8 cellular contexts compared by ENCODE assay signal in the genomic region with DNA sequence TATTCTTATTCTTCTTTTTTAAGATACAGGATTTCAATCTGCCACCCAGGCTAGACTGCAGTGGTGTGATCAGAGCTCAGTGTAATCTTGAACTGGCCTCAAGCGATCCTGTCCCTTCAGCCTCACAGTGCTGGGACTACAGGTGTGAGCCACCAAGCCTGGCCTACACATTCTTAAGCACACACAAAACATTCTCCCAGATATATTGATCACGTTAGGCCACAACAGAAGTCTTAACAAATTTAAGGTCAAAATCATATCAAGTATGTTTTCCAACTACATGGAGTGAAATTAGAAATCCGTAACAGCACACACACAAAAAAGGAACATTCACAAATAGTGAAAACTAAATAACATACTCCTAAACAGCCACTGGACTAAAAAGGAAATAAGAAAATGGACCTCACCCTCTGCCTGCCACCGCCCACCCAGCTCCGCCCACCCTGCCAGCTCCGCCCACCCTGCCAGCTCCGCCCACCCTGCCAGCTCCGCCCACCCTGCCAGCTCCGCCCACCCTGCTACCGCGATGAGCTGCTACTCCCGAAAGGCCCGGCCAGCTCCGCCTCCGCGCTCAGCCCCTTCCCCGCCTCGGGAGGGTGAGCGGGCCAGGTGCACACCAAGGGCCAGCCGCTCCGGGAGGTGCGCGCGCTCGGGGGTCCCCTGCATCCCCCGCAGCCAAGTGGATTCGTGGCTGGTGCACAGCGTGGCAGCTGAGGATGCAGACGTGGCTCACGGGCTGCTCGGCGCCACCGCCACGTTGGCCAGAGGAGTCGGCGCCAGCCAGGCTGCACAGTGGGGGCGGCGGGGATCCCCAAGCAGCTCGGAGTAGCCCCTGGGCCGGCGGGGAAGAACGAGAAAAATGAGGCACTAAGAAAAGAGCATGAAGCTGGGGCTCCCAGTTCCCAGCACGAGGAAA. TPM values are rescaled to one million over a fixed set of nuclear protein-coding genes. Genes with fewer than 3 reads are reported as not detected.
A peak's percentile ranks its signal among the peaks of the same experiment; 100 is the strongest.
DNase-seq lines count a peak whose midpoint lies in the region; ATAC-seq and TF ChIP-seq lines count a peak whose summit lies in the region.

No MANE protein-coding gene starts in this region.

- H3K4me3 Mint-ChIP-seq in WTC11 (peak overlapping the region; percentile 82), immature natural killer cell (peak overlapping the region; percentile 69 to 87 (median 83))

- peak overlapping the region; percentile 93 for H2AFZ ChIP-seq in mammary epithelial cell (ENCODE audit: low read depth, low read length)

- H3K9me3 ChIP-seq in mammary epithelial cell (replicated peaks; ENCODE audit: insufficient read depth, low read length): no peaks in the 10 kb centered on the region

- dilution Hi-C loops in mammary epithelial cell (cut with HindIII; ENCODE audit: low sequenced_read_pairs): loop anchor here (5.0 kb wide), 1 partner anchor 97 kb away; no protein-coding TSS in a partner anchor

- BruUV-seq in mammary epithelial cell (replicated peaks; lab: Mats Ljungman, UMichigan): no TSS peak

- POLR2A ChIA-PET in WTC11 (lab: Charles Lee): interaction anchor here (0.6 to 1.3 kb wide), 4 partner anchors 13 to 160 kb away, joined by 3 to 4 read pairs (median 3); no protein-coding TSS in a partner anchor

- DNase-seq in ELF-1 (ENCODE audit: low read depth, low spot score): peak; percentile 84
- peak; percentile 41 for DNase-seq in M059J (ENCODE audit: low read depth)
- DNase-seq in WTC11 (ENCODE audit: low spot score): peak; percentile 86
- peak; percentile 42 for DNase-seq in mammary epithelial cell
- DNase-seq in immature natural killer cell: peak; percentile 78 to 84 (median 81)
- DNase-seq in stimulated activated CD4-positive, alpha-beta T cell treated with anti-CD3 and anti-CD28 coated beads, Interleukin-12 subunit alpha, Interleukin-12 subunit beta, amount 100 ng/mL, for 24 hours (ENCODE audit: low read depth in 2 of 2): peak; percentile 64 to 69
- DNase-seq in cerebellar nuclear complex (lab: John Stamatoyannopoulos, UW): no peak

- no peaks in the 10 kb centered on the region for H3K36me3 ChIP-seq in mammary epithelial cell (ENCODE audit: insufficient read depth, low read length)

- peak; percentile 77 for ATAC-seq in GM21737 (IDR thresholded peaks at IDR 0.05; ENCODE audit: unreplicated experiment)
- peak; percentile 94 for ATAC-seq in WTC11

- no peak for TF ChIP-seq CTCF in WTC11 (IDR thresholded peaks at IDR 0.05)
- TF ChIP-seq CTCF in mammary epithelial cell (conservative IDR thresholded peaks at IDR 0.05 in 1 of 2, IDR thresholded peaks at IDR 0.05 in 1 of 2; ENCODE audit: extremely low read depth in 1 of 2, insufficient read depth in 1 of 2, low read depth in 1 of 2, low read length in 2 of 2): no peak

- H3K9ac ChIP-seq in mammary epithelial cell (ENCODE audit: insufficient read depth, low read length): no peak overlapping the region

- no peak overlapping the region for H3K27ac ChIP-seq in mammary epithelial cell (ENCODE audit: insufficient read depth, low read depth, low read length)

- peak overlapping the region; percentile 99 for H3K27ac Mint-ChIP-seq in WTC11
- H3K27ac Mint-ChIP-seq in immature natural killer cell: peak overlapping the region; percentile 11 to 90 (median 80)

- in situ Hi-C loops in mammary epithelial cell (cut with MboI; ENCODE audit: low sequenced_read_pairs in 2 of 2): loop anchor here (10.0 kb wide), 1 partner anchor 115 kb away; no protein-coding TSS in a partner anchor

- CTCF ChIA-PET in WTC11 (lab: Charles Lee) (interaction anchor here (0.7 to 2.4 kb wide), 7 partner anchors 8 to 119 kb away, joined by 3 to 12 read pairs (median 5); partner anchors contain the start of gene ORC6), mammary epithelial cell (lab: Charles Lee; ENCODE audit: low non-redundant PET) (interaction anchor here (0.6 to 0.7 kb wide), 2 partner anchors 12 to 16 kb away, joined by 3 to 14 read pairs; no protein-coding TSS in a partner anchor)

- no peaks in the 10 kb centered on the region for H3K79me2 ChIP-seq in mammary epithelial cell (ENCODE audit: insufficient read depth, low read length)

- H3K4me2 ChIP-seq in mammary epithelial cell (ENCODE audit: insufficient read depth, low read depth, low read length): peak overlapping the region; percentile 90

- H4K20me1 ChIP-seq in mammary epithelial cell (ENCODE audit: insufficient read depth, low read length): no peaks in the 10 kb centered on the region

- no peaks in the 10 kb centered on the region for H3K27me3 ChIP-seq in mammary epithelial cell (ENCODE audit: insufficient read depth, low read length)

- H3K27me3 Mint-ChIP-seq in WTC11 (ENCODE audit: low read depth): peaks cover 2% of the 10 kb centered on the region; the same call in 1 of the 2 replicates
- peaks cover 1 to 5% (median 4%) of the 10 kb centered on the region in 3 donors for H3K27me3 Mint-ChIP-seq in immature natural killer cell (ENCODE audit: low read depth in 3 of 3)

- H3K36me3 Mint-ChIP-seq in WTC11 (peaks cover 28% of the 10 kb centered on the region), immature natural killer cell (peaks cover 3 to 12% (median 7%) of the 10 kb centered on the region in 3 donors)

- WGBS in mammary epithelial cell (ENCODE audit: low coverage, missing lambda C conversion rate): 9% methylated on average over 24 of the region's 43 CpGs

- peaks cover 9% of the 10 kb centered on the region for H3K4me1 ChIP-seq in mammary epithelial cell (ENCODE audit: insufficient read depth, low read length)

- H3K4me3 ChIP-seq in mammary epithelial cell (replicated peaks in 1 of 3; ENCODE audit: insufficient read depth in 1 of 3, low read depth in 2 of 3, low read length in 3 of 3): peak overlapping the region; percentile 41 to 82 (median 64)

- H3K9me3 Mint-ChIP-seq in WTC11: peaks cover 29% of the 10 kb centered on the region
- peaks cover 2 to 16% (median 5%) of the 10 kb centered on the region in 6 donors for H3K9me3 Mint-ChIP-seq in immature natural killer cell

- intact Hi-C loops in mammary epithelial cell (cut with micrococcal nuclease): no loop called here

- H3K4me1 Mint-ChIP-seq in WTC11 (peaks cover 34% of the 10 kb centered on the region), immature natural killer cell (peaks cover 13 to 21% of the 10 kb centered on the region in 2 donors)

TF ChIP-seq in WTC11, 78 proteins besides CTCF, POLR2A, EP300 and RAD21 (continues in another document):
- peak; percentile 77 for TF ChIP-seq ZBTB21 (CRISPR knock-in tag; IDR thresholded peaks at IDR 0.05; ENCODE audit: borderline replicate concordance)
- no peak for TF ChIP-seq RORB (CRISPR knock-in tag; IDR thresholded peaks at IDR 0.05)
- 0 out of 2 replicates have a peak, but pooled peaks have one; percentile 35 for TF ChIP-seq SMAD3 (CRISPR knock-in tag; IDR thresholded peaks at IDR 0.05; ENCODE audit: borderline replicate concordance)
- TF ChIP-seq CREB1 (CRISPR knock-in tag; IDR thresholded peaks at IDR 0.05): no peak
- no peak for TF ChIP-seq SOX15 (CRISPR knock-in tag; IDR thresholded peaks at IDR 0.05)
- TF ChIP-seq ZNF232 (CRISPR knock-in tag; IDR thresholded peaks at IDR 0.05): peak; percentile 77
- TF ChIP-seq ZNF317 (CRISPR knock-in tag; IDR thresholded peaks at IDR 0.05; ENCODE audit: borderline replicate concordance, low read depth): no peak
- TF ChIP-seq ZNF263 (CRISPR knock-in tag; IDR thresholded peaks at IDR 0.05; ENCODE audit: low read depth): no peak
- TF ChIP-seq ELF4 (CRISPR knock-in tag; IDR thresholded peaks at IDR 0.05; ENCODE audit: low read depth): no peak
- TF ChIP-seq, protein P1, sequence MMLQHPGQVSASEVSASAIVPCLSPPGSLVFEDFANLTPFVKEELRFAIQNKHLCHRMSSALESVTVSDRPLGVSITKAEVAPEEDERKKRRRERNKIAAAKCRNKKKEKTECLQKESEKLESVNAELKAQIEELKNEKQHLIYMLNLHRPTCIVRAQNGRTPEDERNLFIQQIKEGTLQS (CRISPR knock-in tag; conservative IDR thresholded peaks at IDR 0.05): no peak
- TF ChIP-seq, protein P2, sequence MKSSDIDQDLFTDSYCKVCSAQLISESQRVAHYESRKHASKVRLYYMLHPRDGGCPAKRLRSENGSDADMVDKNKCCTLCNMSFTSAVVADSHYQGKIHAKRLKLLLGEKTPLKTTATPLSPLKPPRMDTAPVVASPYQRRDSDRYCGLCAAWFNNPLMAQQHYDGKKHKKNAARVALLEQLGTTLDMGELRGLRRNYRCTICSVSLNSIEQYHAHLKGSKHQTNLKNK (CRISPR knock-in tag; IDR thresholded peaks at IDR 0.05): no peak
- TF ChIP-seq, protein P3, sequence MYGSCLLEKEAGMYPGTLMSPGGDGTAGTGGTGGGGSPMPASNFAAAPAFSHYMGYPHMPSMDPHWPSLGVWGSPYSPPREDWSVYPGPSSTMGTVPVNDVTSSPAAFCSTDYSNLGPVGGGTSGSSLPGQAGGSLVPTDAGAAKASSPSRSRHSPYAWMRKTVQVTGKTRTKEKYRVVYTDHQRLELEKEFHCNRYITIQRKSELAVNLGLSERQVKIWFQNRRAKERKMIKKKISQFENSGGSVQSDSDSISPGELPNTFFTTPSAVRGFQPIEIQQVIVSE (CRISPR knock-in tag; IDR thresholded peaks at IDR 0.05; ENCODE audit: borderline replicate concordance): no peak
- TF ChIP-seq CBFB (CRISPR knock-in tag; IDR thresholded peaks at IDR 0.05; ENCODE audit: low read depth): no peak
- no peak for TF ChIP-seq OVOL2 (CRISPR knock-in tag; IDR thresholded peaks at IDR 0.05; ENCODE audit: borderline replicate concordance)
- no peak for TF ChIP-seq IRF1 (CRISPR knock-in tag; IDR thresholded peaks at IDR 0.05)

RNA-seq across cellular contexts. Expression of gene C16orf87, which starts 41.2 kb away (rescaled TPM):
- 19.7 and 21.6 TPM in 2 replicates for total RNA-seq in M059J (2014; rRNA removed; shearing (Covaris generic))
- total RNA-seq in WTC11 (2021) (21.8 to 22.5 TPM (median 22.5 TPM) in 3 replicates), mammary epithelial cell (10 to 100 TPM in 1 of 2 donors, 1 to 10 TPM in 1; 8.0 to 12.3 TPM)
- polyA plus RNA-seq in mammary epithelial cell (3.5 TPM), immature natural killer cell (10 to 100 TPM in 2 of 3 donors, 1 to 10 TPM in 1; 8.0 to 14.0 (median 11.6) TPM)
- 4.4 TPM for polyA minus RNA-seq in mammary epithelial cell

RNA-seq across cellular contexts. Expression of gene MYLK3, which starts 41.6 kb away (rescaled TPM):
- 0.32 TPM in 1 of 2 replicates, not detected in the other for total RNA-seq in M059J (2014; rRNA removed; shearing (Covaris generic))
- total RNA-seq in WTC11 (2021) (0.30 to 0.79 TPM (median 0.41 TPM) in 3 replicates), mammary epithelial cell (under 1 TPM; 0.17 to 0.40 TPM)
- polyA plus RNA-seq in mammary epithelial cell (0.01 TPM), immature natural killer cell (not detected)
- polyA minus RNA-seq in mammary epithelial cell: not detected

Comparison
In these comparisons a context has a peak if more than half of its experiments do, and no peak if none do; other contexts are left out.
1. DNase-seq: peak in ELF-1 (single experiment), M059J (single experiment), WTC11 (single experiment), mammary epithelial cell (single experiment), immature natural killer cell (3 of 3) and stimulated activated CD4-positive, alpha-beta T cell treated with anti-CD3 and anti-CD28 coated beads, Interleukin-12 subunit alpha, Interleukin-12 subunit beta, amount 100 ng/mL, for 24 hours (2 of 2); none in cerebellar nuclear complex (0 of 2).